19 cellular contexts compared by ENCODE assay signal in the genomic region with DNA sequence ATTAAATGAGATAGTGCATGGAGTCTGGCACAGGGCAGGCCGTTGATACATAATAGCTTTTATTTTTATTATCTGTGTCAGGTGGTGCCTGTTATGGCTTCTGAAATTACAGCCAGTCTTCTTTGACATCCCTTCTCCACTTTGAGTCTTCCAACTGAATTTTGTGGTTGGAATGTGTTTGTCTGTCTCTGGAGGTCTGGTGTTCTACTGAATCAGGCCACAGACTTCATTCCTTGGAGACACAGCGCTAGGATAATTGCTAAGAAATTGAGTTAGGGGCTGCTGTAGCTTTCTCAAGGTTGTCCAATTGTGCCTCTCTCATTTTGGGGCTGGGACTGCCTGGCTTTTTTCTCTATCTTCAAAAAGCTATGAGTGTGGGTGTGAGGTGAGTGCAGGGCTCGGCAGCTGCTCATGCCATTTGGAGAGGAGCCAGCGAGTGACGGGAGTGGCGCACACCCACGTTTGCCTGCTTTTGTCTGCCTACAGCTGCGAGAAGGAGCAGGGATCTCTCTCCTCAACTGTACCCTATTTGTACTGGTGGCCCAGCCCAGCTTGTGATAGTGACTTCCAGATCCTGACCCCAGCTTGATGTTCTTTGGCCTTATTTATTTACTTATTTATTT. TPM values are rescaled to one million over a fixed set of nuclear protein-coding genes. Genes with fewer than 3 reads are reported as not detected.
DNase-seq lines count a peak whose midpoint lies in the region; FAIRE-seq and TF ChIP-seq lines count a peak whose summit lies in the region.
"Had no signal": no experiment of that assay in that cellular context is flagged by ENCODE, and none has a peak within 500 bp of the region (broad histone marks: within the 10 kb centered on the region; RNA-seq: fewer than 3 reads in every experiment).

No MANE protein-coding gene starts in this region.

- 43 to 57% methylated on average over 8 of the region's 8 CpGs for WGBS in testis, 2 donors
- no CpG with 5 or more reads among the region's 8 CpGs for WGBS in neuronal stem cell (ENCODE audit: extremely low coverage in 2 of 2, insufficient read length in 2 of 2, insufficient replicate concordance in 1 of 2), 2 donors

- no peak overlapping the region for H2AK5ac ChIP-seq in neuronal stem cell (ENCODE audit: low read depth, low read length)

- FAIRE-seq in bronchial epithelial cell (lab: Jason Lieb, UNC), result no peak
- FAIRE-seq: A204.1 had no signal

- no peak overlapping the region for H3K27ac ChIP-seq in testis
- no peak overlapping the region for H3K27ac ChIP-seq in neuronal stem cell (replicated peaks; ENCODE audit: low read length)
- H3K27ac ChIP-seq: ascending aorta, GM23248, right atrium auricular region, SK-N-MC, upper lobe of left lung had no signal

- no peak overlapping the region for H3K23ac ChIP-seq in neuronal stem cell (ENCODE audit: low read depth, low read length, poor library complexity)

- no peak overlapping the region for H3K4ac ChIP-seq in neuronal stem cell (ENCODE audit: low read length)

- no peak overlapping the region for H4K8ac ChIP-seq in neuronal stem cell (ENCODE audit: low read depth, low read length)

- no peaks in the 10 kb centered on the region for H3K9me3 ChIP-seq in testis
- no peaks in the 10 kb centered on the region for H3K9me3 ChIP-seq in neuronal stem cell (replicated peaks in 1 of 2; ENCODE audit: control insufficient read depth in 2 of 2, insufficient read depth in 1 of 2, low read depth in 1 of 2, low read length in 2 of 2)
- H3K9me3 ChIP-seq: right atrium auricular region, upper lobe of left lung had no signal

- H2BK15ac ChIP-seq in neuronal stem cell (ENCODE audit: low read length), result no peak overlapping the region

- DNase-seq in NCI-H1417 (lab: John Stamatoyannopoulos, UW), result peak in 2 of 3 experiments; percentile 35 to 45
- no peak for DNase-seq in NCI-H1417 treated with DMSO at 0.1 percent for 48 hours (lab: John Stamatoyannopoulos, UW)
- DNase-seq in NCI-H2227 treated with DMSO at 0.1 percent for 48 hours (lab: John Stamatoyannopoulos, UW), result peak; percentile 18
- peak; percentile 30 for DNase-seq in bronchial epithelial cell (ENCODE audit: low read depth)
- DNase-seq in testis, result peak; percentile 66
- no peak for DNase-seq in NCI-H226
- DNase-seq in neuronal stem cell (ENCODE audit: low spot score), result no peak
- DNase-seq in activated CD4-positive, alpha-beta T cell treated with anti-CD3 and anti-CD28 coated beads, Interleukin-2, amount 10 ng/mL, durations not matched to agents 7 days and 5 days, result no peak
- DNase-seq: activated gamma-delta T cell; CD4-positive, alpha-beta memory T cell; GM23248; naive thymus-derived CD8-positive, alpha-beta T cell had no signal

- H2AFZ ChIP-seq in neuronal stem cell (ENCODE audit: low read length), result no peak overlapping the region
- H2AFZ ChIP-seq: GM23248 had no signal

- H2BK12ac ChIP-seq in neuronal stem cell (ENCODE audit: low read length), result no peak overlapping the region

- TF ChIP-seq CTCF in bronchial epithelial cell (IDR thresholded peaks at IDR 0.05; ENCODE audit: insufficient read depth, low read length, severe bottlenecking), result no peak
- TF ChIP-seq CTCF in testis (IDR thresholded peaks at IDR 0.05), result no peak

- no peaks in the 10 kb centered on the region for H3K36me3 Mint-ChIP-seq in activated CD4-positive, alpha-beta T cell treated with anti-CD3 and anti-CD28 coated beads, Interleukin-2, amount 10 ng/mL, durations not matched to agents 7 days and 5 days (ENCODE audit: low read depth)
- H3K36me3 Mint-ChIP-seq: CD4-positive, alpha-beta memory T cell had no signal

- H3K27me3 ChIP-seq in bronchial epithelial cell (ENCODE audit: control insufficient read depth, insufficient read depth, low read length) (no peaks in the 10 kb centered on the region), testis (no peaks in the 10 kb centered on the region), neuronal stem cell (ENCODE audit: control insufficient read depth in 3 of 3, insufficient read depth in 3 of 3, low read depth in 1 of 3, low read length in 3 of 3) (peaks cover 0 to 15% (median 0%) of the 10 kb centered on the region in 3 experiments)
- H3K27me3 ChIP-seq: ascending aorta, dorsolateral prefrontal cortex, right atrium auricular region, upper lobe of left lung had no signal

- TF ChIP-seq POLR2A in testis (IDR thresholded peaks at IDR 0.05), result no peak

- no peak overlapping the region for H4K91ac ChIP-seq in neuronal stem cell (ENCODE audit: low read depth, low read length, poor library complexity)

- H3K4me1 Mint-ChIP-seq in activated CD4-positive, alpha-beta T cell treated with anti-CD3 and anti-CD28 coated beads, Interleukin-2, amount 10 ng/mL, durations not matched to agents 7 days and 5 days, result no peaks in the 10 kb centered on the region
- H3K4me1 Mint-ChIP-seq: CD4-positive, alpha-beta memory T cell had no signal

- H3K9me3 Mint-ChIP-seq in activated CD4-positive, alpha-beta T cell treated with anti-CD3 and anti-CD28 coated beads, Interleukin-2, amount 10 ng/mL, durations not matched to agents 7 days and 5 days, result no peaks in the 10 kb centered on the region

- no peak overlapping the region for H3K14ac ChIP-seq in neuronal stem cell (ENCODE audit: low read length)

- H2BK120ac ChIP-seq in neuronal stem cell (ENCODE audit: low read depth, low read length), result no peak overlapping the region

- no peak overlapping the region for H2BK5ac ChIP-seq in neuronal stem cell (ENCODE audit: low read length)

- H3K9ac ChIP-seq in neuronal stem cell (ENCODE audit: low read depth, low read length, poor library complexity), result no peak overlapping the region
- H3K9ac ChIP-seq: GM23248 had no signal

- POLR2A ChIA-PET in activated CD4-positive, alpha-beta T cell treated with anti-CD3 and anti-CD28 coated beads, Interleukin-2, amount 10 ng/mL, durations not matched to agents 7 days and 5 days (lab: Charles Lee), result no interaction called here

- intact Hi-C loops in testis (cut with DNase I; ENCODE audit: low total_unique reads), result no loop called here

- H3K4me1 ChIP-seq in testis (peaks cover 3% of the 10 kb centered on the region), neuronal stem cell (ENCODE audit: control insufficient read depth in 2 of 2, insufficient read depth in 1 of 2, low read depth in 1 of 2, low read length in 2 of 2) (no peaks in the 10 kb centered on the region)
- H3K4me1 ChIP-seq: ascending aorta, right atrium auricular region, upper lobe of left lung had no signal

- H3K79me1 ChIP-seq in neuronal stem cell (ENCODE audit: low read depth, low read length), result no peaks in the 10 kb centered on the region

- H3K4me2 ChIP-seq in neuronal stem cell (ENCODE audit: insufficient read depth, low read length, poor library complexity, severe bottlenecking), result no peak overlapping the region

- CTCF ChIA-PET in activated CD4-positive, alpha-beta T cell treated with anti-CD3 and anti-CD28 coated beads, Interleukin-2, amount 10 ng/mL, durations not matched to agents 7 days and 5 days (lab: Charles Lee), result no interaction called here

- no peak overlapping the region for H3K4me3 Mint-ChIP-seq in activated CD4-positive, alpha-beta T cell treated with anti-CD3 and anti-CD28 coated beads, Interleukin-2, amount 10 ng/mL, durations not matched to agents 7 days and 5 days
- H3K4me3 Mint-ChIP-seq: CD4-positive, alpha-beta memory T cell; naive thymus-derived CD8-positive, alpha-beta T cell had no signal

- H3K36me3 ChIP-seq in bronchial epithelial cell (ENCODE audit: control insufficient read depth, insufficient read depth, low read length), result no peaks in the 10 kb centered on the region
- H3K36me3 ChIP-seq in testis (ENCODE audit: low read depth, missing control alignments), result no peaks in the 10 kb centered on the region
- no peaks in the 10 kb centered on the region for H3K36me3 ChIP-seq in neuronal stem cell (replicated peaks in 1 of 2; ENCODE audit: control insufficient read depth in 2 of 2, insufficient read depth in 2 of 2, low read length in 2 of 2)
- H3K36me3 ChIP-seq: ascending aorta, right atrium auricular region, upper lobe of left lung had no signal

- H3K27me3 Mint-ChIP-seq in activated CD4-positive, alpha-beta T cell treated with anti-CD3 and anti-CD28 coated beads, Interleukin-2, amount 10 ng/mL, durations not matched to agents 7 days and 5 days, result no peaks in the 10 kb centered on the region

- no peak overlapping the region for H3K27ac Mint-ChIP-seq in activated CD4-positive, alpha-beta T cell treated with anti-CD3 and anti-CD28 coated beads, Interleukin-2, amount 10 ng/mL, durations not matched to agents 7 days and 5 days
- H3K27ac Mint-ChIP-seq: CD4-positive, alpha-beta memory T cell; naive thymus-derived CD8-positive, alpha-beta T cell had no signal

- H3K4me3 ChIP-seq in bronchial epithelial cell (ENCODE audit: low read depth, low read length), result no peak overlapping the region
- H3K4me3 ChIP-seq in testis, result no peak overlapping the region
- H3K4me3 ChIP-seq in neuronal stem cell (ENCODE audit: low read length in 2 of 2), result no peak overlapping the region
- H3K4me3 ChIP-seq: ascending aorta, GM23248, right atrium auricular region, SK-N-MC, upper lobe of left lung had no signal

- no peak overlapping the region for H3K18ac ChIP-seq in neuronal stem cell (ENCODE audit: low read length)

RNA-seq across cellular contexts. Expression of gene SYN2, which starts 49.8 kb away (rescaled TPM):
- total RNA-seq in bronchial epithelial cell, result under 0.01 TPM in 2 replicates
- total RNA-seq in testis, result 10 to 100 TPM; 15.0 to 17.4 TPM
- polyA plus RNA-seq in testis (ENCODE audit: insufficient read depth, low read depth, low replicate concordance), result 10.6 TPM
- 1.3 TPM for polyA plus RNA-seq in neuronal stem cell (2013, experiment 1 of 2)
- polyA plus RNA-seq in neuronal stem cell (2013, experiment 2 of 2), result 1.3 TPM
- total RNA-seq in activated CD4-positive, alpha-beta T cell treated with anti-CD3 and anti-CD28 coated beads, Interleukin-2, amount 10 ng/mL, durations not matched to agents 7 days and 5 days, result not detected
- total RNA-seq: CD4-positive, alpha-beta memory T cell; GM23248; liver; naive thymus-derived CD8-positive, alpha-beta T cell had no signal
- polyA plus RNA-seq: GM23248; naive thymus-derived CD8-positive, alpha-beta T cell had no signal

Comparison
In these comparisons a context has a peak if more than half of its experiments do, and no peak if none do; other contexts are left out.
1. DNase-seq: peak in NCI-H1417 (2 of 3), NCI-H2227 treated with DMSO at 0.1 percent for 48 hours (single experiment), bronchial epithelial cell (single experiment) and testis (single experiment); none in NCI-H1417 treated with DMSO at 0.1 percent for 48 hours (single experiment), NCI-H226 (single experiment), neuronal stem cell (single experiment) and activated CD4-positive, alpha-beta T cell treated with anti-CD3 and anti-CD28 coated beads, Interleukin-2, amount 10 ng/mL, durations not matched to agents 7 days and 5 days (single experiment).
2. RNA of gene SYN2, which starts 49.8 kb away (total RNA-seq): 15.0 to 17.4 TPM in testis; not detected in activated CD4-positive, alpha-beta T cell treated with anti-CD3 and anti-CD28 coated beads, Interleukin-2, amount 10 ng/mL, durations not matched to agents 7 days and 5 days and under 0.01 TPM in bronchial epithelial cell; every median in the first group is over 10 times any median in the second.